ENCODE assay signal across 17 cellular contexts in genomic region chr2:112700004-112700667, GRCh38. TPM values are rescaled to one million over a fixed set of nuclear protein-coding genes. Genes with fewer than 3 reads are reported as not detected.
A peak's percentile ranks its signal among the peaks of the same experiment; 100 is the strongest.
DNase-seq lines count a peak whose midpoint lies in the region; TF ChIP-seq lines count a peak whose summit lies in the region.
"Had no signal": no experiment of that assay in that cellular context is flagged by ENCODE, and none has a peak within 500 bp of the region (broad histone marks: within the 10 kb centered on the region; RNA-seq: fewer than 3 reads in every experiment).

No MANE protein-coding gene starts in this region.

- TF ChIP-seq POLR2A in stomach (IDR thresholded peaks at IDR 0.05) (no peak), tibial nerve (IDR thresholded peaks at IDR 0.05) (no peak)

- TF ChIP-seq EP300 in stomach (IDR thresholded peaks at IDR 0.05) (no peak), tibial nerve (IDR thresholded peaks at IDR 0.05) (peak in 1 of 2 donors; percentile 57)

- H3K27ac ChIP-seq in stomach (peak overlapping the region in 3 of 5 donors; percentile 0 to 68 (median 52)), tibial nerve (peak overlapping the region in 1 of 4 donors; percentile 3)
- H3K27ac ChIP-seq: KMS-11, vagina had no signal

- 64 to 68% (median 67%) methylated on average over 3 of the region's 3 CpGs for WGBS in stomach, 5 donors
- 79 to 87% methylated on average over 3 of the region's 3 CpGs for WGBS in tibial nerve, 2 donors

- H3K4me3 ChIP-seq in stomach, result no peak overlapping the region
- no peak overlapping the region for H3K4me3 ChIP-seq in tibial nerve
- H3K4me3 ChIP-seq: vagina had no signal

- DNase-seq in KBM-7 (peak; percentile 76), SIG-M5 treated with dmso at 0.1 percent for 504 hours (lab: John Stamatoyannopoulos, UW; ENCODE audit: unreplicated experiment) (peak; percentile 90), iris pigment epithelial cell (ENCODE audit: low read depth) (peak; percentile 28), stomach (no peak), HK-2 (ENCODE audit: unreplicated experiment) (no peak), tibial nerve (ENCODE audit: low spot score in 2 of 2) (no peak), hepatic stellate cell (ENCODE audit: low spot score) (no peak)
- DNase-seq: C1 segment of cervical spinal cord; DND-41; effector memory CD8-positive, alpha-beta T cell; islet precursor cell; NCI-H1694 treated with DMSO at 0.1 percent for 48 hours; NCI-H526 treated with DMSO at 0.1 percent for 48 hours; SHP77 had no signal

- H3K36me3 ChIP-seq in stomach (no peaks in the 10 kb centered on the region), tibial nerve (no peaks in the 10 kb centered on the region)
- H3K36me3 ChIP-seq: vagina had no signal

- no peaks in the 10 kb centered on the region for H3K9me3 ChIP-seq in stomach
- H3K9me3 ChIP-seq in tibial nerve, result no peaks in the 10 kb centered on the region
- H3K9me3 ChIP-seq: vagina had no signal

- in situ Hi-C loops in KBM-7 (cut with MboI; ENCODE audit: low pct_unique_long_range_greater_than_20kb, low sequenced_read_pairs), result no loop called here

- intact Hi-C loops in stomach (cut with DNase I; ENCODE audit: low total_unique reads), result no loop called here

- H3K27me3 ChIP-seq in stomach (no peaks in the 10 kb centered on the region), tibial nerve (no peaks in the 10 kb centered on the region)
- H3K27me3 ChIP-seq: vagina had no signal

- H3K4me1 ChIP-seq in stomach (no peaks in the 10 kb centered on the region), tibial nerve (no peaks in the 10 kb centered on the region)
- H3K4me1 ChIP-seq: vagina had no signal

- TF ChIP-seq CTCF in stomach (IDR thresholded peaks at IDR 0.05), result no peak
- no peak for TF ChIP-seq CTCF in tibial nerve (IDR thresholded peaks at IDR 0.05)

RNA-seq across cellular contexts. Expression of gene NT5DC4, which starts 20.7 kb away (rescaled TPM):
- not detected for total RNA-seq in stomach
- polyA plus RNA-seq in stomach, result not detected
- total RNA-seq in tibial nerve, result not detected
- total RNA-seq: pulmonary artery endothelial cell, vagina had no signal

RNA-seq across cellular contexts. Expression of gene SLC20A1, which starts 54.4 kb away (rescaled TPM):
- 10 to 100 TPM; 17.5 to 63.8 (median 49.0) TPM for total RNA-seq in stomach
- polyA plus RNA-seq in stomach, result 10 to 100 TPM in 1 of 3 donors, 1 to 10 TPM in 2; 9.0 to 11.3 (median 9.6) TPM
- 10 to 100 TPM; 19.3 to 50.5 (median 32.8) TPM for total RNA-seq in tibial nerve

Comparison
In these comparisons a context has a peak if more than half of its experiments do, and no peak if none do; other contexts are left out.
1. DNase-seq: peak in KBM-7 (single experiment), SIG-M5 treated with dmso at 0.1 percent for 504 hours (single experiment) and iris pigment epithelial cell (single experiment); none in stomach (single experiment), HK-2 (single experiment), tibial nerve (0 of 2) and hepatic stellate cell (single experiment).